ENCODE assay signal across 9 cellular contexts in the genomic region with DNA sequence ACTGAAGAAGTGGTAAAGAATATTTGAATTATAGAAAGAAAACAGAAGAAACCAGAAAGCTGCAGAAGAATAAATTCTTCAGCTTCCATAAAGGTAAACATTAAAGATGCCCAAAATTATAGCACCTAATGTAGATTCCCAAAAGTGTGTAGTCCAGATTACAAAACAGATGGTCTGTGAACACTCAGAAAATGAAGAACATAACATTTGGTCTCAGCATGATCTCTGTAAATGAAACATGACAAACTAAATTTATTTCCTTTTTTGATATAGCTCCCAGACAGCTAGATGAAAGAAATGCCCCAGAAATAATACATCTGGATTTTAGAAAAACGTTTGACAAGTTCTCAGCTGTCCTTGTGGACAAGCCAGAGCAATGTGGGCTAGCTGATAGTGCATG.
"Had no signal": no experiment of that assay in that cellular context is flagged by ENCODE, and none has a peak within 500 bp of the region (broad histone marks: within the 10 kb centered on the region; RNA-seq: fewer than 3 reads in every experiment).

No MANE protein-coding gene starts in this region.

- H3K27ac Mint-ChIP-seq: GM23338, HFFc6, IgD-negative memory B cell had no signal

- H3K27ac ChIP-seq: HL-60 had no signal

- H3K9me3 ChIP-seq: HAP-1 had no signal

- DNase-seq: H7, HFFc6, KBM-7 had no signal

- H3K4me1 ChIP-seq: HAP-1 had no signal

- ATAC-seq: GM23338, HCT116, HepG2 had no signal

- H3K4me3 ChIP-seq: GM23338, HAP-1 had no signal

- H3K4me3 Mint-ChIP-seq: GM23338, HFFc6, IgD-negative memory B cell had no signal

- H3K36me3 ChIP-seq: HAP-1 had no signal

- H3K27me3 Mint-ChIP-seq: IgD-negative memory B cell had no signal

- H3K4me1 Mint-ChIP-seq: GM23338, IgD-negative memory B cell had no signal
